ENCODE assay signal across 19 cellular contexts in the genomic region with DNA sequence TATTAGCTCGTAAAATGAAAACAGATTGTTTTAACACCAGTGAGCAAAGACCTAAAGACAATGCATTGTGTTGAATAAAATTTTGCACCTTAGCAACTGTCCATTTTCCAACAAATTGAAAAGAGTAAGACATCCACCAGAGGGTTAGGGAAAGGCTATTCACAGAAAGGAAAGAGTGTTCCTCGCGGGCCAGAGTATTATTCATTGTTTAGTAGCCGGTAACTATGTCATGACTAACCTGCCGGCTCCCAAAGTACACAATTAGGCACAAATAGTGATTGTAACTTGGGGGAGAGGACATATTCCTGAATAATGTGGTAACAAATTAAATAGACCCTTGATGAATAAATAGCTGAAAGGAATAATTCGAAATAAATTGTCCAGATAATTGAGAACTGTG.
DNase-seq lines count a peak whose midpoint lies in the region; ATAC-seq and TF ChIP-seq lines count a peak whose summit lies in the region.
"Had no signal": no experiment of that assay in that cellular context is flagged by ENCODE, and none has a peak within 500 bp of the region (broad histone marks: within the 10 kb centered on the region; RNA-seq: fewer than 3 reads in every experiment).

No MANE protein-coding gene starts in this region.

- no peak overlapping the region for H3K27ac Mint-ChIP-seq in immature natural killer cell
- H3K27ac Mint-ChIP-seq: B cell; CD4-positive, alpha-beta T cell; H9 had no signal

- H3K4me3 Mint-ChIP-seq in immature natural killer cell = no peak overlapping the region
- H3K4me3 Mint-ChIP-seq: B cell; CD4-positive, alpha-beta T cell; H9 had no signal

- H3K4me1 Mint-ChIP-seq in immature natural killer cell = no peaks in the 10 kb centered on the region
- H3K4me1 Mint-ChIP-seq: B cell, H9 had no signal

- no peaks in the 10 kb centered on the region for H3K9me3 ChIP-seq in RWPE2 (ENCODE audit: severe bottlenecking)

- peaks cover 0 to 12% (median 4%) of the 10 kb centered on the region in 6 donors for H3K9me3 Mint-ChIP-seq in immature natural killer cell
- H3K9me3 Mint-ChIP-seq: H9 had no signal

- TF ChIP-seq CTCF in RWPE2 (IDR thresholded peaks at IDR 0.05; ENCODE audit: poor library complexity, severe bottlenecking) = no peak

- no peak overlapping the region for H3K27ac ChIP-seq in RWPE2 (ENCODE audit: poor library complexity, severe bottlenecking)

- DNase-seq in ELR (ENCODE audit: low read depth) (peak; percentile 12), M059J (ENCODE audit: low read depth) (peak; percentile 60), RWPE2 (ENCODE audit: low spot score) (no peak), kidney tubule cell (ENCODE audit: low spot score) (peak; percentile 23), immature natural killer cell (no peak), AG08396 (ENCODE audit: low spot score) (no peak)
- no peak for DNase-seq in activated CD8-positive, alpha-beta memory T cell treated with anti-CD3 and anti-CD28 coated beads for 24 hours
- DNase-seq: ACHN; C1 segment of cervical spinal cord; Calu3; CD4-positive, alpha-beta T cell; DMS 273 treated with DMSO at 0.1 percent for 48 hours; DMS79; EL; GDM1; H9; IMR-90 had no signal

- no peaks in the 10 kb centered on the region for H3K4me1 ChIP-seq in RWPE2 (ENCODE audit: insufficient read depth, poor library complexity, severe bottlenecking)

- no peak overlapping the region for H3K4me3 ChIP-seq in RWPE2 (ENCODE audit: severe bottlenecking)

- H3K27me3 Mint-ChIP-seq in immature natural killer cell (ENCODE audit: low read depth in 3 of 3) = peaks cover 0 to 2% (median 0%) of the 10 kb centered on the region in 3 donors
- H3K27me3 Mint-ChIP-seq: B cell; CD4-positive, alpha-beta T cell had no signal

- no peaks in the 10 kb centered on the region for H3K27me3 ChIP-seq in RWPE2 (ENCODE audit: insufficient read depth, poor library complexity, severe bottlenecking)

- 0 out of 3 replicates have a peak, but pooled peaks have one; percentile 44 for ATAC-seq in RWPE2 (ENCODE audit: low read depth)
- ATAC-seq in GM19455 (IDR thresholded peaks at IDR 0.05; ENCODE audit: unreplicated experiment) = no peak

- peaks cover 0 to 4% (median 0%) of the 10 kb centered on the region in 3 donors for H3K36me3 Mint-ChIP-seq in immature natural killer cell

- no peaks in the 10 kb centered on the region for H3K36me3 ChIP-seq in RWPE2 (ENCODE audit: low read depth)

Comparison
In these comparisons a context has a peak if more than half of its experiments do, and no peak if none do; other contexts are left out.
1. DNase-seq: peak in ELR (single experiment), M059J (single experiment) and kidney tubule cell (single experiment); none in RWPE2 (single experiment), immature natural killer cell (0 of 3), activated CD8-positive, alpha-beta memory T cell treated with anti-CD3 and anti-CD28 coated beads for 24 hours (single experiment) and AG08396 (single experiment).